8 cellular contexts compared by ENCODE assay signal in genomic region chr4:173370477-173371291, GRCh38. TPM values are rescaled to one million over a fixed set of nuclear protein-coding genes. Genes with fewer than 3 reads are reported as not detected.
A peak's percentile ranks its signal among the peaks of the same experiment; 100 is the strongest.
DNase-seq lines count a peak whose midpoint lies in the region; ATAC-seq and TF ChIP-seq lines count a peak whose summit lies in the region.

Gene SAP30, plus strand, starts transcription at chr4:173370954. Its CDS starts 229 bp downstream, at chr4:173371183.

- H3K4me3 ChIP-seq in AG10803 (ENCODE audit: low read length): peak within 1 kb of the TSS; percentile 81

- peak; percentile 99 for DNase-seq in AG10803 (ENCODE audit: low read depth)
- peak; percentile 95 for DNase-seq in NCI-H460 (ENCODE audit: extremely low read depth, low read depth)
- peak; percentile 92 for DNase-seq in activated CD4-positive, CD25-positive, alpha-beta regulatory T cell treated with anti-CD3 and anti-CD28 coated beads, Interleukin-2, amount 50 U/mL, for 72 hours
- peak; percentile 74 to 95 for DNase-seq in cerebellar nuclear complex (lab: John Stamatoyannopoulos, UW)
- DNase-seq in islet precursor cell: peak; percentile 99
- DNase-seq in stimulated activated CD4-positive, alpha-beta T cell treated with anti-CD3 and anti-CD28 coated beads, Interleukin-12 subunit alpha, Interleukin-12 subunit beta, amount 100 ng/mL, for 48 hours (ENCODE audit: low read depth in 2 of 3, low spot score in 1 of 3): peak; percentile 91 to 95 (median 93)

- no peak for TF ChIP-seq CTCF in AG10803 (conservative IDR thresholded peaks at IDR 0.05; ENCODE audit: low read length)

- ATAC-seq in GM19043 (IDR thresholded peaks at IDR 0.05; ENCODE audit: low read depth, unreplicated experiment) (peak; percentile 61), HG03378 (IDR thresholded peaks at IDR 0.05; ENCODE audit: unreplicated experiment) (peak; percentile 65)

RNA-seq across cellular contexts. Expression of gene SAP30, which starts in this region (rescaled TPM):
- total RNA-seq in NCI-H460 (2014; rRNA removed; shearing (Covaris generic)): 19.9 and 24.9 TPM in 2 replicates
- polyA plus RNA-seq in NCI-H460 (2014; cell fraction: nucleus; rRNA removed): 9.4 and 23.4 TPM in 2 replicates

Comparison
In these comparisons a context has a peak if more than half of its experiments do, and no peak if none do; other contexts are left out.
1. Peak in every context shown above with its lines: DNase-seq, ATAC-seq and H3K4me3 ChIP-seq.